Comparison of ENCODE assay signal across 1 cellular context in genomic region chr20:43514062-43514971, GRCh38.
TF ChIP-seq lines count a peak whose summit lies in the region.

No MANE protein-coding gene starts in this region.

TF ChIP-seq in WTC11, 78 proteins besides CTCF, POLR2A, EP300 and RAD21 (continued from another document):
- TF ChIP-seq, protein P1, sequence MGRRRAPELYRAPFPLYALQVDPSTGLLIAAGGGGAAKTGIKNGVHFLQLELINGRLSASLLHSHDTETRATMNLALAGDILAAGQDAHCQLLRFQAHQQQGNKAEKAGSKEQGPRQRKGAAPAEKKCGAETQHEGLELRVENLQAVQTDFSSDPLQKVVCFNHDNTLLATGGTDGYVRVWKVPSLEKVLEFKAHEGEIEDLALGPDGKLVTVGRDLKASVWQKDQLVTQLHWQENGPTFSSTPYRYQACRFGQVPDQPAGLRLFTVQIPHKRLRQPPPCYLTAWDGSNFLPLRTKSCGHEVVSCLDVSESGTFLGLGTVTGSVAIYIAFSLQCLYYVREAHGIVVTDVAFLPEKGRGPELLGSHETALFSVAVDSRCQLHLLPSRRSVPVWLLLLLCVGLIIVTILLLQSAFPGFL (CRISPR knock-in tag; IDR thresholded peaks at IDR 0.05; ENCODE audit: borderline replicate concordance), result no peak
